In the genomic region with DNA sequence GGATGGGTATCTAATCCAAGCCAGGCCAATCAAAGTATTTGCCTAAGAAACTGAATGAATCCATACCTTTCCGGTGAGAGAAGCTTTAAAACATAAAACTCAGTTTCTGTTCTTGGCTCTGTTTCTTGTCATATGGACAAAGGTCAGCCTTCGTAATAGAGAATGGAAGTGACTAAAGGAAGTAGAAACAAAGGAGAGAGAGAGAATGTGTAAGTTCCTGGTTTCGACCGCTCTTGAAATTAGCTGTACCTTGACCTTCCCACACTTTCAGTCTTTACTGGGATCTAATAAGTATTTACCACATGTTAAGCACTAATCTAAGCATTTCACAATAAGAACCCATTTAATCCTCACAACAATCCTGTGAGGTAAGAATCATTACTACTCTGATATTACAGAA, we compare ENCODE assay signal across 24 cellular contexts. TPM values are rescaled to one million over a fixed set of nuclear protein-coding genes. Genes with fewer than 3 reads are reported as not detected.
"Had no signal": no experiment of that assay in that cellular context is flagged by ENCODE, and none has a peak within 500 bp of the region (broad histone marks: within the 10 kb centered on the region; RNA-seq: fewer than 3 reads in every experiment).

No MANE protein-coding gene starts in this region.

- H3K36me3 ChIP-seq: sigmoid colon, thoracic aorta, upper lobe of right lung had no signal

- ATAC-seq: activated T-cell treated with anti-CD3 and anti-CD28 coated beads, Interleukin-2, amount 50 U/mL, for 4 hours; upper lobe of right lung; WTC11 had no signal

- H3K9me3 ChIP-seq: sigmoid colon, thoracic aorta, upper lobe of right lung had no signal

- H3K4me3 ChIP-seq: sigmoid colon, thoracic aorta, upper lobe of right lung had no signal

- H3K27me3 ChIP-seq: sigmoid colon, upper lobe of right lung had no signal

- DNase-seq: activated CD4-positive, alpha-beta T cell treated with anti-CD3 and anti-CD28 coated beads, Interleukin-2, amount 50 U/mL, for 4 hours; activated CD8-positive, alpha-beta memory T cell treated with anti-CD3 and anti-CD28 coated beads for 24 hours; activated CD8-positive, alpha-beta memory T cell treated with anti-CD3 and anti-CD28 coated beads, Interleukin-2, amount 50 U/mL, for 48 hours; activated naive CD4-positive, alpha-beta T cell treated with Interleukin-2 at 50 U/mL for 16 hours; activated naive CD8-positive, alpha-beta T cell treated with anti-CD3 and anti-CD28 coated beads for 36 hours; activated T-cell treated with anti-CD3 and anti-CD28 coated beads, Interleukin-2, amount 50 U/mL, for 4 hours; endodermal cell; glutamatergic neuron; hippocampal formation; naive B cell; occipital lobe; sigmoid colon; stimulated activated CD4-positive, alpha-beta T cell treated with anti-CD3 and anti-CD28 coated beads, Interleukin-2, amount 100 ng/mL, for 48 hours; stimulated activated naive CD4-positive, alpha-beta T cell; T-helper 1 cell; upper lobe of right lung had no signal

- H3K27ac ChIP-seq: sigmoid colon, thoracic aorta, upper lobe of right lung had no signal

- H3K4me1 ChIP-seq: sigmoid colon, upper lobe of right lung had no signal

RNA-seq across cellular contexts. Expression of gene CLCA4, which starts 19.6 kb away (rescaled TPM):
- total RNA-seq: activated naive CD8-positive, alpha-beta T cell treated with anti-CD3 and anti-CD28 coated beads for 36 hours; astrocyte; endodermal cell; epithelial cell of proximal tubule; frontal cortex; liver; mononuclear cell; occipital lobe; thoracic aorta; upper lobe of right lung; WTC11 had no signal
- polyA plus RNA-seq: neural cell had no signal

RNA-seq across cellular contexts. Expression of gene CLCA1, which starts 58.6 kb away (rescaled TPM):
- total RNA-seq: activated naive CD8-positive, alpha-beta T cell treated with anti-CD3 and anti-CD28 coated beads for 36 hours; astrocyte; epithelial cell of proximal tubule; frontal cortex; liver; mononuclear cell; thoracic aorta; upper lobe of right lung had no signal
- polyA plus RNA-seq: liver, neural cell had no signal
